In the genomic region with DNA sequence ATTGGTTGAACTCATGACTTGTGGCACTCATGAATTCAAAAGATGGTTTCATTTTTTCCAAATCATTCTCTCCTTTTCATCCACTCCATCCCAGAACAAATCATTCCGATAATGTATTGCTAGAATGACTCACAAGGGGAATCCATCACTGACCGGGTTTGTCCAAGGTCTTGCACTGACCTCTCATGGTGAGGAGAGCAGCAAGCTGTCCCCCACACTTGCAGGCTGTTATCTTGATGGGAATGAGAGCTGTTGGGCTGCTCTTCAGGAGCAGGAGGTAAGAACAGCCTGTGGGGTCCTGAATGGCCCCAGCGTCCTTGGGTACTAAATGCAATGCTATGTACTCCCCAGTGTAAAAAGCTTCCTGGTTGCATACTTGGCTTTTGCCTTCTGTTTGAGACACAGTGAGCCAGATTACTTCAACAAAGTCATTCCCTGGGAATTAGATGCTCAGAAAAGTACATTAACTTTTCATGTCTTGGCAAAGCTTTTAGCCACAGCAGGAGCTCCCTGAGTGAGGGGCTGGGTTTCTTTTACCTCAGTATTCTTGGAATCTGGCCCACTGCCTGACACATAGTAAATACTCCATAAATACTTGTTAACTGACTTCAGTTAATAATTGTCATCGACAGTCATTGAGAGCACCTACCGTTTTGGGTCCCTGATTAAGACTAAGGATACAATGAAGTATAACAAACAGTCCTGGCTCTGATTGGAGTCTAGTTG, we compare ENCODE assay signal across 10 cellular contexts. TPM values are rescaled to one million over a fixed set of nuclear protein-coding genes. Genes with fewer than 3 reads are reported as not detected.
DNase-seq lines count a peak whose midpoint lies in the region; ATAC-seq and TF ChIP-seq lines count a peak whose summit lies in the region.
"Had no signal": no experiment of that assay in that cellular context is flagged by ENCODE, and none has a peak within 500 bp of the region (broad histone marks: within the 10 kb centered on the region; RNA-seq: fewer than 3 reads in every experiment).

No MANE protein-coding gene starts in this region.

- POLR2A ChIA-PET in RWPE1 (lab: Yijun Ruan, JAX; ENCODE audit: low non-redundant PET), result no interaction called here

- peak overlapping the region; percentile 31 for H3K27ac Mint-ChIP-seq in progenitor cell of endocrine pancreas

- no peaks in the 10 kb centered on the region for H3K27me3 Mint-ChIP-seq in progenitor cell of endocrine pancreas
- H3K27me3 Mint-ChIP-seq: central memory CD8-positive, alpha-beta T cell had no signal

- peaks cover 29% of the 10 kb centered on the region for H3K4me1 Mint-ChIP-seq in progenitor cell of endocrine pancreas (ENCODE audit: low read depth)

- ATAC-seq in GM21737 (IDR thresholded peaks at IDR 0.05; ENCODE audit: unreplicated experiment), result no peak
- ATAC-seq in left colon, result no peak

- no peaks in the 10 kb centered on the region for H3K9me3 Mint-ChIP-seq in progenitor cell of endocrine pancreas (ENCODE audit: low read depth)
- H3K9me3 Mint-ChIP-seq: central memory CD8-positive, alpha-beta T cell had no signal

- H3K4me3 Mint-ChIP-seq in progenitor cell of endocrine pancreas (ENCODE audit: low read depth), result peak overlapping the region; percentile 32
- H3K4me3 Mint-ChIP-seq: central memory CD8-positive, alpha-beta T cell had no signal

- in situ Hi-C loops in Caki2 (cut with HindIII; ENCODE audit: low pct_unique_long_range_greater_than_20kb, low sequenced_read_pairs), result no loop called here

- intact Hi-C loops in left colon (cut with DNase I, micrococcal nuclease), result loop anchor here in 1 of 2 donors (5.0 to 10.0 kb wide), 4 partner anchors 314 to 984 kb away; a partner anchor contains a TSS

- CTCF ChIA-PET in RWPE1 (lab: Yijun Ruan, JAX), result interaction anchor here (0.6 kb wide), 1 partner anchor 504 kb away, joined by 4 read pairs; no protein-coding TSS in a partner anchor

- DNase-seq in Caki2 (ENCODE audit: low read depth) (peak; percentile 69), RWPE1 (ENCODE audit: low spot score) (no peak), foreskin melanocyte (peak; percentile 69), progenitor cell of endocrine pancreas (ENCODE audit: low spot score, unreplicated experiment) (no peak), left colon (no peak)
- DNase-seq in activated T-cell treated with anti-CD3 and anti-CD28 coated beads, Interleukin-2, amount 50 U/mL, for 1 hour, result no peak
- DNase-seq in activated CD8-positive, alpha-beta memory T cell treated with anti-CD3 and anti-CD28 coated beads, Interleukin-2, amount 50 U/mL, for 48 hours, result no peak
- DNase-seq: SIG-M5 had no signal

- TF ChIP-seq CTCF in RWPE1 (conservative IDR thresholded peaks at IDR 0.05; ENCODE audit: low read depth) (no peak), progenitor cell of endocrine pancreas (IDR thresholded peaks at IDR 0.05; ENCODE audit: unreplicated experiment) (no peak)

- peaks cover 4% of the 10 kb centered on the region for H3K36me3 Mint-ChIP-seq in progenitor cell of endocrine pancreas (ENCODE audit: insufficient read depth)

- H3K27ac ChIP-seq in RWPE1, result peak overlapping the region; percentile 49; the same call in 1 of the 2 replicates

RNA-seq across cellular contexts. Expression of a gene that starts 24.1 kb away (rescaled TPM):
- 31.0 and 69.5 TPM in 2 replicates for total RNA-seq in Caki2 (2014; rRNA removed; shearing (Covaris generic); ENCODE audit: low replicate concordance)
- total RNA-seq in progenitor cell of endocrine pancreas, result 155 and 157 TPM in 2 replicates
- total RNA-seq in left colon, result 100 to 1,000 TPM; 103 to 128 TPM

Comparison
In these comparisons a context has a peak if more than half of its experiments do, and no peak if none do; other contexts are left out.
1. DNase-seq: peak in Caki2 (single experiment) and foreskin melanocyte (single experiment); none in RWPE1 (single experiment), progenitor cell of endocrine pancreas (single experiment), activated T-cell treated with anti-CD3 and anti-CD28 coated beads, Interleukin-2, amount 50 U/mL, for 1 hour (single experiment), left colon (0 of 2) and activated CD8-positive, alpha-beta memory T cell treated with anti-CD3 and anti-CD28 coated beads, Interleukin-2, amount 50 U/mL, for 48 hours (single experiment).